17 cellular contexts compared by ENCODE assay signal in genomic region chr7:6142871-6143380, GRCh38. TPM values are rescaled to one million over a fixed set of nuclear protein-coding genes. Genes with fewer than 3 reads are reported as not detected.
DNase-seq lines count a peak whose midpoint lies in the region; TF ChIP-seq lines count a peak whose summit lies in the region.
"Had no signal": no experiment of that assay in that cellular context is flagged by ENCODE, and none has a peak within 500 bp of the region (broad histone marks: within the 10 kb centered on the region; RNA-seq: fewer than 3 reads in every experiment).

No MANE protein-coding gene starts in this region.

- no peak overlapping the region for H3K4me3 ChIP-seq in Loucy (ENCODE audit: low read length, poor library complexity, severe bottlenecking)
- no peak overlapping the region for H3K4me3 ChIP-seq in neural progenitor cell
- H3K4me3 ChIP-seq in transverse colon, result no peak overlapping the region
- H3K4me3 ChIP-seq: K562 had no signal

- H3K4me1 ChIP-seq in Loucy (ENCODE audit: insufficient read depth, low read length, poor library complexity, severe bottlenecking), result peaks cover 11% of the 10 kb centered on the region
- no peaks in the 10 kb centered on the region for H3K4me1 ChIP-seq in neural progenitor cell
- H3K4me1 ChIP-seq in transverse colon, result no peaks in the 10 kb centered on the region

- H3F3A ChIP-seq in Loucy (ENCODE audit: low read depth), result no peaks in the 10 kb centered on the region
- H3F3A ChIP-seq in neural progenitor cell (ENCODE audit: low read depth), result no peaks in the 10 kb centered on the region

- no peaks in the 10 kb centered on the region for H3K79me2 ChIP-seq in Loucy (ENCODE audit: insufficient read depth, low read length)
- H3K79me2 ChIP-seq in neural progenitor cell (ENCODE audit: low read depth), result no peaks in the 10 kb centered on the region

- H2AFZ ChIP-seq in Loucy (ENCODE audit: low read length), result no peak overlapping the region
- H2AFZ ChIP-seq in neural progenitor cell (replicated peaks), result no peak overlapping the region

- no peaks in the 10 kb centered on the region for H3K9me2 ChIP-seq in Loucy (replicated peaks; ENCODE audit: low read depth, low read length)

- H3K9me3 ChIP-seq in Loucy (ENCODE audit: insufficient read depth, low read depth, low read length), result no peaks in the 10 kb centered on the region
- no peaks in the 10 kb centered on the region for H3K9me3 ChIP-seq in neural progenitor cell (ENCODE audit: low read depth)
- H3K9me3 ChIP-seq in transverse colon, result no peaks in the 10 kb centered on the region

- 94 to 100% methylated on average over 2 to 16 of the region's 16 CpGs for WGBS in transverse colon (ENCODE audit: low coverage in 1 of 2), 2 donors

- no peak for DNase-seq in activated naive CD4-positive, alpha-beta T cell treated with anti-CD3 and anti-CD28 coated beads, Interleukin-2, amount 10 ng/mL, durations not matched to agents 7 days and 5 days
- DNase-seq in activated naive CD4-positive, alpha-beta T cell treated with anti-CD3 and anti-CD28 coated beads, Interleukin-2, amount 50 U/mL, for 16 hours, result no peak
- DNase-seq in neural progenitor cell (ENCODE audit: low spot score) (no peak), NCI-H1092 treated with DMSO at 0.1 percent for 48 hours (lab: John Stamatoyannopoulos, UW) (no peak), activated gamma-delta T cell treated with Interleukin-2 at 50 U/mL for 16 hours (no peak), transverse colon (no peak)
- DNase-seq: Calu3; CD4-positive, alpha-beta T cell; DMS53; NCI-H1436; NCI-H2029; NCI-H2171; NCI-H446; NCI-H69; SHP77 had no signal

- peak overlapping the region; percentile 42 for H3K27ac Mint-ChIP-seq in activated naive CD4-positive, alpha-beta T cell treated with anti-CD3 and anti-CD28 coated beads, Interleukin-2, amount 10 ng/mL, durations not matched to agents 7 days and 5 days
- H3K27ac Mint-ChIP-seq in neural progenitor cell, result peak overlapping the region; percentile 37
- H3K27ac Mint-ChIP-seq: CD4-positive, alpha-beta T cell had no signal

- H4K20me1 ChIP-seq in Loucy (ENCODE audit: insufficient read depth, low read length, poor library complexity, severe bottlenecking), result no peaks in the 10 kb centered on the region
- H4K20me1 ChIP-seq in neural progenitor cell (ENCODE audit: low read depth), result no peaks in the 10 kb centered on the region

- no peaks in the 10 kb centered on the region for H3K9me3 Mint-ChIP-seq in activated naive CD4-positive, alpha-beta T cell treated with anti-CD3 and anti-CD28 coated beads, Interleukin-2, amount 10 ng/mL, durations not matched to agents 7 days and 5 days
- no peaks in the 10 kb centered on the region for H3K9me3 Mint-ChIP-seq in neural progenitor cell
- H3K9me3 Mint-ChIP-seq: CD4-positive, alpha-beta T cell had no signal

- peaks cover 17% of the 10 kb centered on the region for H3K4me1 Mint-ChIP-seq in activated naive CD4-positive, alpha-beta T cell treated with anti-CD3 and anti-CD28 coated beads, Interleukin-2, amount 10 ng/mL, durations not matched to agents 7 days and 5 days
- no peaks in the 10 kb centered on the region for H3K4me1 Mint-ChIP-seq in neural progenitor cell

- H3K36me3 Mint-ChIP-seq in activated naive CD4-positive, alpha-beta T cell treated with anti-CD3 and anti-CD28 coated beads, Interleukin-2, amount 10 ng/mL, durations not matched to agents 7 days and 5 days, result peaks cover 53% of the 10 kb centered on the region
- H3K36me3 Mint-ChIP-seq in neural progenitor cell, result peaks cover 38% of the 10 kb centered on the region

- in situ Hi-C loops in transverse colon (cut with MboI; ENCODE audit: low pct_ligation_motif_present in 1 of 4, low pct_unique_long_range_greater_than_20kb in 1 of 4, low sequenced_read_pairs in 3 of 4), result no loop called here

- no peak overlapping the region for H3K4me3 Mint-ChIP-seq in activated naive CD4-positive, alpha-beta T cell treated with anti-CD3 and anti-CD28 coated beads, Interleukin-2, amount 10 ng/mL, durations not matched to agents 7 days and 5 days
- H3K4me3 Mint-ChIP-seq in neural progenitor cell, result no peak overlapping the region
- H3K4me3 Mint-ChIP-seq: CD4-positive, alpha-beta T cell had no signal

- no peaks in the 10 kb centered on the region for H3K27me3 Mint-ChIP-seq in activated naive CD4-positive, alpha-beta T cell treated with anti-CD3 and anti-CD28 coated beads, Interleukin-2, amount 10 ng/mL, durations not matched to agents 7 days and 5 days
- peaks cover 3% of the 10 kb centered on the region for H3K27me3 Mint-ChIP-seq in neural progenitor cell (ENCODE audit: insufficient read depth, low read depth)
- H3K27me3 Mint-ChIP-seq: CD4-positive, alpha-beta T cell had no signal

- TF ChIP-seq EP300 in transverse colon (IDR thresholded peaks at IDR 0.05; ENCODE audit: low read depth), result no peak

- CTCF ChIA-PET in activated naive CD4-positive, alpha-beta T cell treated with anti-CD3 and anti-CD28 coated beads, Interleukin-2, amount 10 ng/mL, durations not matched to agents 7 days and 5 days (lab: Charles Lee), result no interaction called here

- H3K27me3 ChIP-seq in Loucy (ENCODE audit: insufficient read depth, low read length, poor library complexity, severe bottlenecking) (no peaks in the 10 kb centered on the region), neural progenitor cell (no peaks in the 10 kb centered on the region), transverse colon (no peaks in the 10 kb centered on the region)

- H3K9ac ChIP-seq in Loucy (ENCODE audit: low read depth, low read length, poor library complexity, severe bottlenecking) (peak overlapping the region; percentile 51), neural progenitor cell (no peak overlapping the region)

- H3K36me3 ChIP-seq in Loucy (ENCODE audit: insufficient read depth, low read length), result peaks cover 80% of the 10 kb centered on the region
- H3K36me3 ChIP-seq in neural progenitor cell, result peaks cover 12% of the 10 kb centered on the region
- peaks cover 0 to 48% (median 20%) of the 10 kb centered on the region in 4 donors for H3K36me3 ChIP-seq in transverse colon

- no peak overlapping the region for H3K4me2 ChIP-seq in Loucy (ENCODE audit: low read depth, low read length, poor library complexity, severe bottlenecking)
- H3K4me2 ChIP-seq in neural progenitor cell, result no peak overlapping the region

- intact Hi-C loops in transverse colon (cut with DNase I; ENCODE audit: low total_unique reads), result no loop called here

- H3K27ac ChIP-seq in neural progenitor cell (no peak overlapping the region), transverse colon (no peak overlapping the region)

- TF ChIP-seq POLR2A in transverse colon (IDR thresholded peaks at IDR 0.05), result no peak

- TF ChIP-seq CTCF in Loucy (conservative IDR thresholded peaks at IDR 0.05; ENCODE audit: low read length) (no peak), neural progenitor cell (IDR thresholded peaks at IDR 0.05) (no peak), transverse colon (IDR thresholded peaks at IDR 0.05) (no peak)

RNA-seq across cellular contexts. Expression of gene USP42, which starts 38.2 kb away (rescaled TPM):
- total RNA-seq in neural progenitor cell (ENCODE audit: low replicate concordance) (15.9 and 19.2 TPM in 2 replicates), transverse colon (10 to 100 TPM in 3 of 4 donors, 1 to 10 TPM in 1; 9.6 to 19.8 (median 12.0) TPM)
